8 cellular contexts compared by ENCODE assay signal in genomic region chr20:36399147-36399968, GRCh38.
A peak's percentile ranks its signal among the peaks of the same experiment; 100 is the strongest.
DNase-seq lines count a peak whose midpoint lies in the region; ATAC-seq and TF ChIP-seq lines count a peak whose summit lies in the region.

No MANE protein-coding gene starts in this region.

- WGBS in heart right ventricle, 2 donors, result 27 to 36% methylated on average over 6 of the region's 6 CpGs

- intact Hi-C loops in heart right ventricle (cut with DNase I), result no loop called here
- intact Hi-C loops in cardiac septum (cut with DNase I), result no loop called here
- intact Hi-C loops in activated CD4-positive, alpha-beta T cell treated with anti-CD3 and anti-CD28 coated beads, Interleukin-2, amount 10 ng/mL, durations not matched to agents 24 days and 14 days (cut with micrococcal nuclease), result no loop called here

- no peak for TF ChIP-seq POLR2A in NB4 (IDR thresholded peaks at IDR 0.05; ENCODE audit: extremely low read depth, insufficient read length)

- peaks cover 0 to 3% (median 0%) of the 10 kb centered on the region in 9 donors for H3K4me1 ChIP-seq in heart right ventricle

- no peaks in the 10 kb centered on the region for H3K4me1 Mint-ChIP-seq in activated CD4-positive, alpha-beta T cell treated with anti-CD3 and anti-CD28 coated beads, Interleukin-2, amount 10 ng/mL, durations not matched to agents 24 days and 14 days

- TF ChIP-seq CTCF in heart right ventricle (IDR thresholded peaks at IDR 0.05), result peak in 6 of 9 donors; percentile 18 to 38 (median 24)
- TF ChIP-seq CTCF in NB4 (IDR thresholded peaks at IDR 0.05; ENCODE audit: low read depth, low read length), result peak; percentile 73
- TF ChIP-seq CTCF in fibroblast of pulmonary artery (IDR thresholded peaks at IDR 0.05; ENCODE audit: low read length, missing control alignments), result peak; percentile 44

- no peak overlapping the region for H3K27ac Mint-ChIP-seq in activated CD4-positive, alpha-beta T cell treated with anti-CD3 and anti-CD28 coated beads, Interleukin-2, amount 10 ng/mL, durations not matched to agents 24 days and 14 days

- peak in 1 of 2 donors; percentile 9 for DNase-seq in heart right ventricle
- DNase-seq in cardiac septum (ENCODE audit: low spot score), result no peak
- peak; percentile 64 for DNase-seq in NB4 (ENCODE audit: low read depth)
- DNase-seq in activated CD4-positive, alpha-beta T cell treated with anti-CD3 and anti-CD28 coated beads, Interleukin-2, amount 10 ng/mL, durations not matched to agents 24 days and 14 days, result peak; percentile 78
- DNase-seq in fibroblast of pulmonary artery (ENCODE audit: low read depth), result peak; percentile 41
- peak; percentile 59 for DNase-seq in stimulated activated CD4-positive, alpha-beta T cell treated with anti-CD3 and anti-CD28 coated beads, Interleukin-1b, Interleukin-23, amount 100 ng/mL, for 48 hours
- DNase-seq in left lobe of liver (ENCODE audit: low spot score), result no peak

- no peaks in the 10 kb centered on the region for H3K36me3 Mint-ChIP-seq in activated CD4-positive, alpha-beta T cell treated with anti-CD3 and anti-CD28 coated beads, Interleukin-2, amount 10 ng/mL, durations not matched to agents 24 days and 14 days (ENCODE audit: low read depth)

- peaks cover 0 to 6% (median 0%) of the 10 kb centered on the region in 11 donors for H3K9me3 ChIP-seq in heart right ventricle

- H3K27ac ChIP-seq in heart right ventricle, result no peak overlapping the region

- H3K36me3 ChIP-seq in heart right ventricle, result no peaks in the 10 kb centered on the region

- peaks cover 0 to 55% (median 39%) of the 10 kb centered on the region in 7 donors for H3K27me3 ChIP-seq in heart right ventricle

- peaks cover 23% of the 10 kb centered on the region for H3K27me3 Mint-ChIP-seq in activated CD4-positive, alpha-beta T cell treated with anti-CD3 and anti-CD28 coated beads, Interleukin-2, amount 10 ng/mL, durations not matched to agents 24 days and 14 days

- peaks cover 4% of the 10 kb centered on the region for H3K9me3 Mint-ChIP-seq in activated CD4-positive, alpha-beta T cell treated with anti-CD3 and anti-CD28 coated beads, Interleukin-2, amount 10 ng/mL, durations not matched to agents 24 days and 14 days

- H3K4me3 ChIP-seq in heart right ventricle, result no peak overlapping the region
- H3K4me3 ChIP-seq in NB4 (ENCODE audit: low read depth, low read length), result no peak overlapping the region
- H3K4me3 ChIP-seq in fibroblast of pulmonary artery (replicated peaks; ENCODE audit: low read depth, low read length), result no peak overlapping the region

- H3K4me3 Mint-ChIP-seq in activated CD4-positive, alpha-beta T cell treated with anti-CD3 and anti-CD28 coated beads, Interleukin-2, amount 10 ng/mL, durations not matched to agents 24 days and 14 days, result no peak overlapping the region

- peak in 2 of 8 donors; percentile 42 to 67 for ATAC-seq in heart right ventricle
- no peak for ATAC-seq in left lobe of liver
- no peak for ATAC-seq in GM21825 (IDR thresholded peaks at IDR 0.05; ENCODE audit: unreplicated experiment)

Comparison
In these comparisons a context has a peak if more than half of its experiments do, and no peak if none do; other contexts are left out.
1. DNase-seq: peak in NB4 (single experiment), activated CD4-positive, alpha-beta T cell treated with anti-CD3 and anti-CD28 coated beads, Interleukin-2, amount 10 ng/mL, durations not matched to agents 24 days and 14 days (single experiment), fibroblast of pulmonary artery (single experiment) and stimulated activated CD4-positive, alpha-beta T cell treated with anti-CD3 and anti-CD28 coated beads, Interleukin-1b, Interleukin-23, amount 100 ng/mL, for 48 hours (single experiment); none in cardiac septum (single experiment) and left lobe of liver (single experiment).
2. Peak in every context shown above with its lines, with median percentiles within 50 percentile points of each other: CTCF ChIP-seq.